24 cellular contexts compared by ENCODE assay signal in the genomic region with DNA sequence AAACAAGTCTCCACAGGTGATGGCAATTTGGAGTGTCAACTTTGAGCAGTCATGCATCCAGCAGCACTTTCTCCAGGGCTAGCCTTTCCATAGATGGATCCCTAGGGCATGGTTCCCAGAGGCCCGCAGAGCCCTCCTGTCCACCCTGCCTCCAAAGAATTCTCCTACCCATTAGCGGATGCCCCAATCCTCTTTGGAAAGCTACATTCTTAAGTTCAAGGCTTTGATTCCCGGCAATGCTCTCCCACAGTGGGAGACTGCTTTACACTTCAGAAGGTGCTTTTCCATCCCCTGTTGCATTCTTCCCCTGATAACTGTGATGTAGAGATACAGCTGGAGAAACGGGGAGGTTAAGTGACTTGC.
"Had no signal": no experiment of that assay in that cellular context is flagged by ENCODE, and none has a peak within 500 bp of the region (broad histone marks: within the 10 kb centered on the region; RNA-seq: fewer than 3 reads in every experiment).

No MANE protein-coding gene starts in this region.

- H3K36me3 ChIP-seq: breast epithelium, left lung, lower lobe of right lung, sigmoid colon, stomach, tibial artery had no signal

- H3K4me3 Mint-ChIP-seq: activated CD4-positive, alpha-beta memory T cell treated with anti-CD3 and anti-CD28 coated beads for 36 hours; activated T-cell treated with anti-CD3 and anti-CD28 coated beads, Interleukin-2, amount 50 U/mL, for 4 hours; activated T-helper 17 cell treated with anti-CD3 and anti-CD28 coated beads, Interleukin-2, amount 50 U/mL, for 72 hours; natural killer cell treated with Interleukin-12 subunit alpha and Interleukin-12 subunit beta and Interleukin-15 and Interleukin-18, amount 100 ng/mL, for 72 hours; stimulated activated naive B cell treated with anti-CD40 and anti-IgM and Interleukin-4, amounts not matched to agents 10 μg/mL and 1 μg/mL and 100 μg/mL, for 72 hours; T-helper 2 cell treated with Interferon-gamma antibody and Interleukin-4, amounts not matched to agents 5 μg/mL and 100 μg/mL, for 36 hours had no signal

- H3K27me3 ChIP-seq: hepatocyte, left lung, sigmoid colon had no signal

- ATAC-seq: activated naive CD4-positive, alpha-beta T cell treated with anti-CD3 and anti-CD28 coated beads, Interleukin-2, amount 50 U/mL, for 72 hours; activated T-cell treated with anti-CD3 and anti-CD28 coated beads, Interleukin-2, amount 50 U/mL, for 4 hours; activated T-helper 17 cell treated with anti-CD3 and anti-CD28 coated beads, Interleukin-2, amount 50 U/mL, for 72 hours; lower lobe of right lung; natural killer cell treated with Interleukin-12 subunit alpha and Interleukin-12 subunit beta and Interleukin-15 and Interleukin-18, amount 100 ng/mL, for 72 hours; stimulated activated naive B cell treated with anti-CD40 and anti-IgM and Interleukin-4, amounts not matched to agents 10 μg/mL and 1 μg/mL and 100 μg/mL, for 72 hours had no signal

- H3K27ac Mint-ChIP-seq: activated CD4-positive, alpha-beta memory T cell treated with anti-CD3 and anti-CD28 coated beads for 36 hours; activated naive CD4-positive, alpha-beta T cell treated with anti-CD3 and anti-CD28 coated beads, Interleukin-2, amount 50 U/mL, for 72 hours; activated T-helper 17 cell treated with anti-CD3 and anti-CD28 coated beads, Interleukin-2, amount 50 U/mL, for 72 hours; progenitor cell of endocrine pancreas; stimulated activated naive B cell treated with anti-CD40 and anti-IgM and Interleukin-4, amounts not matched to agents 10 μg/mL and 1 μg/mL and 100 μg/mL, for 72 hours; T-helper 2 cell treated with Interferon-gamma antibody and Interleukin-4, amounts not matched to agents 5 μg/mL and 100 μg/mL, for 36 hours had no signal

- H3K4me3 ChIP-seq: breast epithelium, hepatocyte, left lung, lower lobe of right lung, mucosa of descending colon, sigmoid colon, stomach, tibial artery had no signal

- H3K9me3 Mint-ChIP-seq: activated CD4-positive, alpha-beta memory T cell treated with anti-CD3 and anti-CD28 coated beads for 36 hours; activated T-cell treated with anti-CD3 and anti-CD28 coated beads, Interleukin-2, amount 50 U/mL, for 4 hours; activated T-helper 17 cell treated with anti-CD3 and anti-CD28 coated beads, Interleukin-2, amount 50 U/mL, for 72 hours; natural killer cell treated with Interleukin-12 subunit alpha and Interleukin-12 subunit beta and Interleukin-15 and Interleukin-18, amount 100 ng/mL, for 72 hours; T-helper 2 cell treated with Interferon-gamma antibody and Interleukin-4, amounts not matched to agents 5 μg/mL and 100 μg/mL, for 36 hours had no signal

- H3K36me3 Mint-ChIP-seq: activated CD4-positive, alpha-beta memory T cell treated with anti-CD3 and anti-CD28 coated beads for 36 hours; activated naive CD4-positive, alpha-beta T cell treated with anti-CD3 and anti-CD28 coated beads, Interleukin-2, amount 50 U/mL, for 72 hours; natural killer cell treated with Interleukin-12 subunit alpha and Interleukin-12 subunit beta and Interleukin-15 and Interleukin-18, amount 100 ng/mL, for 72 hours; stimulated activated naive B cell treated with anti-CD40 and anti-IgM and Interleukin-4, amounts not matched to agents 10 μg/mL and 1 μg/mL and 100 μg/mL, for 72 hours had no signal

- H3K27ac ChIP-seq: breast epithelium, hepatocyte, left lung, lower lobe of right lung, sigmoid colon, stomach, tibial artery had no signal

- H3K4me1 Mint-ChIP-seq: activated T-helper 17 cell treated with anti-CD3 and anti-CD28 coated beads, Interleukin-2, amount 50 U/mL, for 72 hours; stimulated activated naive B cell treated with anti-CD40 and anti-IgM and Interleukin-4, amounts not matched to agents 10 μg/mL and 1 μg/mL and 100 μg/mL, for 72 hours had no signal

- DNase-seq: activated CD4-positive, alpha-beta memory T cell treated with anti-CD3 and anti-CD28 coated beads for 36 hours; activated CD4-positive, alpha-beta T cell treated with anti-CD3 and anti-CD28 coated beads for 48 hours; activated naive CD4-positive, alpha-beta T cell; activated T-cell treated with anti-CD3 and anti-CD28 coated beads, Interleukin-2, amount 50 U/mL, for 4 hours; dermis blood vessel endothelial cell; effector CD4-positive, alpha-beta T cell; left lung; lower lobe of right lung; mesenchymal stem cell; mucosa of descending colon; small intestine; stimulated activated CD4-positive, alpha-beta T cell treated with anti-CD3 and anti-CD28 coated beads, Interleukin-4, amount 100 ng/mL, for 24 hours; stimulated activated CD8-positive, alpha-beta memory T cell treated with anti-CD3 and anti-CD28 coated beads, Interleukin-4, amount 100 ng/mL, for 48 hours; stimulated activated naive B cell treated with anti-CD40 and anti-IgM and Interleukin-4, amounts not matched to agents 10 μg/mL and 1 μg/mL and 100 μg/mL, for 72 hours; stomach had no signal

- H3K27me3 Mint-ChIP-seq: activated T-helper 17 cell treated with anti-CD3 and anti-CD28 coated beads, Interleukin-2, amount 50 U/mL, for 72 hours had no signal

- H3K4me1 ChIP-seq: breast epithelium, left lung, sigmoid colon, stomach, tibial artery had no signal

- H3K9me3 ChIP-seq: breast epithelium, left lung, lower lobe of right lung, mucosa of descending colon, sigmoid colon, stomach, tibial artery had no signal
